In genomic region chr1:78658901-78659300, GRCh38 we compare ENCODE assay signal across 19 cellular contexts. TPM values are rescaled to one million over a fixed set of nuclear protein-coding genes. Genes with fewer than 3 reads are reported as not detected.
DNase-seq lines count a peak whose midpoint lies in the region; ATAC-seq and TF ChIP-seq lines count a peak whose summit lies in the region.
"Had no signal": no experiment of that assay in that cellular context is flagged by ENCODE, and none has a peak within 500 bp of the region (broad histone marks: within the 10 kb centered on the region; RNA-seq: fewer than 3 reads in every experiment).

No MANE protein-coding gene starts in this region.

- TF ChIP-seq CTCF in activated CD8-positive, alpha-beta T cell treated with anti-CD3 and anti-CD28 coated beads for 36 hours (IDR thresholded peaks at IDR 0.05): no peak
- no peak for TF ChIP-seq CTCF in fibroblast of mammary gland (conservative IDR thresholded peaks at IDR 0.05; ENCODE audit: control insufficient read depth, insufficient read depth, low read depth, low read length)

- no peak for DNase-seq in activated CD8-positive, alpha-beta T cell treated with anti-CD3 and anti-CD28 coated beads, Interleukin-2, amount 10 ng/mL, durations not matched to agents 7 days and 5 days
- DNase-seq in activated CD8-positive, alpha-beta T cell treated with anti-CD3 and anti-CD28 coated beads for 36 hours: no peak
- no peak for DNase-seq in CD4-positive, alpha-beta memory T cell
- DNase-seq in T-cell: no peak
- DNase-seq in fibroblast of mammary gland (ENCODE audit: low read depth): peak; percentile 3
- DNase-seq in EL: no peak
- DNase-seq: Kasumi-1, MM.1S, NCI-H1092, NCI-H146, NCI-H2029 treated with DMSO at 0.1 percent for 48 hours, NCI-H510A, NCI-H748 treated with DMSO at 0.1 percent for 48 hours, RPMI8226, SHP77 treated with DMSO at 0.1 percent for 48 hours, SK-N-SH had no signal

- H3K4me3 Mint-ChIP-seq in activated CD8-positive, alpha-beta T cell treated with anti-CD3 and anti-CD28 coated beads, Interleukin-2, amount 10 ng/mL, durations not matched to agents 7 days and 5 days: no peak overlapping the region
- H3K4me3 Mint-ChIP-seq in activated CD8-positive, alpha-beta T cell treated with anti-CD3 and anti-CD28 coated beads for 36 hours: no peak overlapping the region
- H3K4me3 Mint-ChIP-seq in CD4-positive, alpha-beta memory T cell: no peak overlapping the region
- no peak overlapping the region for H3K4me3 Mint-ChIP-seq in T-cell

- peaks cover 16% of the 10 kb centered on the region for H3K4me1 ChIP-seq in CD4-positive, alpha-beta memory T cell (ENCODE audit: insufficient read depth, low read length)
- H3K4me1 ChIP-seq: A549 had no signal

- CTCF ChIA-PET in activated CD8-positive, alpha-beta T cell treated with anti-CD3 and anti-CD28 coated beads, Interleukin-2, amount 10 ng/mL, durations not matched to agents 7 days and 5 days (lab: Charles Lee): interaction anchor here (1.0 to 1.5 kb wide), 2 partner anchors 17 to 39 kb away, joined by 4 to 5 read pairs; partner anchors contain the start of gene IFI44L
- CTCF ChIA-PET in activated CD8-positive, alpha-beta T cell treated with anti-CD3 and anti-CD28 coated beads for 36 hours (lab: Charles Lee): no interaction called here
- CTCF ChIA-PET in CD4-positive, alpha-beta memory T cell (lab: Charles Lee; ENCODE audit: partially characterized antibody): interaction anchor here (1.1 to 1.3 kb wide), 2 partner anchors 18 to 41 kb away, joined by 3 to 4 read pairs; no protein-coding TSS in a partner anchor
- CTCF ChIA-PET in T-cell (lab: Charles Lee): no interaction called here

- no peaks in the 10 kb centered on the region for H3K9me3 Mint-ChIP-seq in activated CD8-positive, alpha-beta T cell treated with anti-CD3 and anti-CD28 coated beads, Interleukin-2, amount 10 ng/mL, durations not matched to agents 7 days and 5 days (ENCODE audit: insufficient read depth)
- no peaks in the 10 kb centered on the region for H3K9me3 Mint-ChIP-seq in activated CD8-positive, alpha-beta T cell treated with anti-CD3 and anti-CD28 coated beads for 36 hours
- H3K9me3 Mint-ChIP-seq in CD4-positive, alpha-beta memory T cell: no peaks in the 10 kb centered on the region
- H3K9me3 Mint-ChIP-seq in T-cell: no peaks in the 10 kb centered on the region

- POLR2A ChIA-PET in activated CD8-positive, alpha-beta T cell treated with anti-CD3 and anti-CD28 coated beads, Interleukin-2, amount 10 ng/mL, durations not matched to agents 7 days and 5 days (lab: Charles Lee): no interaction called here
- POLR2A ChIA-PET in activated CD8-positive, alpha-beta T cell treated with anti-CD3 and anti-CD28 coated beads for 36 hours (lab: Charles Lee): interaction anchor here (0.9 kb wide), 1 partner anchor 9 kb away, joined by 3 read pairs; no protein-coding TSS in a partner anchor
- POLR2A ChIA-PET in CD4-positive, alpha-beta memory T cell (lab: Charles Lee; ENCODE audit: partially characterized antibody): no interaction called here
- POLR2A ChIA-PET in T-cell (lab: Charles Lee): interaction anchor here in 1 of 2 donors (0.6 kb wide), 2 partner anchors 37 to 58 kb away, joined by 3 read pairs; no protein-coding TSS in a partner anchor

- H3K27ac ChIP-seq in CD4-positive, alpha-beta memory T cell (ENCODE audit: low read depth, low read length): no peak overlapping the region
- H3K27ac ChIP-seq: A549 had no signal

- H3K36me3 ChIP-seq in CD4-positive, alpha-beta memory T cell (ENCODE audit: insufficient read depth, low read length): peaks cover 50% of the 10 kb centered on the region

- no peaks in the 10 kb centered on the region for H3K27me3 ChIP-seq in CD4-positive, alpha-beta memory T cell (ENCODE audit: insufficient read depth, low read length)

- peaks cover 49% of the 10 kb centered on the region for H3K4me1 Mint-ChIP-seq in activated CD8-positive, alpha-beta T cell treated with anti-CD3 and anti-CD28 coated beads, Interleukin-2, amount 10 ng/mL, durations not matched to agents 7 days and 5 days (ENCODE audit: low read depth)
- H3K4me1 Mint-ChIP-seq in activated CD8-positive, alpha-beta T cell treated with anti-CD3 and anti-CD28 coated beads for 36 hours (ENCODE audit: low read depth): peaks cover 5% of the 10 kb centered on the region
- H3K4me1 Mint-ChIP-seq in CD4-positive, alpha-beta memory T cell: peaks cover 12 to 33% (median 17%) of the 10 kb centered on the region in 4 donors
- H3K4me1 Mint-ChIP-seq in T-cell: peaks cover 23 to 61% (median 28%) of the 10 kb centered on the region in 3 donors

- H3K27me3 Mint-ChIP-seq in activated CD8-positive, alpha-beta T cell treated with anti-CD3 and anti-CD28 coated beads, Interleukin-2, amount 10 ng/mL, durations not matched to agents 7 days and 5 days (ENCODE audit: low read depth): no peaks in the 10 kb centered on the region
- no peaks in the 10 kb centered on the region for H3K27me3 Mint-ChIP-seq in activated CD8-positive, alpha-beta T cell treated with anti-CD3 and anti-CD28 coated beads for 36 hours
- H3K27me3 Mint-ChIP-seq in CD4-positive, alpha-beta memory T cell: no peaks in the 10 kb centered on the region
- H3K27me3 Mint-ChIP-seq in T-cell: no peaks in the 10 kb centered on the region

- no peaks in the 10 kb centered on the region for H3K9me3 ChIP-seq in CD4-positive, alpha-beta memory T cell (ENCODE audit: control insufficient read depth in 1 of 2, low read length in 2 of 2)
- H3K9me3 ChIP-seq: A549, SK-N-SH had no signal

- H3K36me3 Mint-ChIP-seq in activated CD8-positive, alpha-beta T cell treated with anti-CD3 and anti-CD28 coated beads, Interleukin-2, amount 10 ng/mL, durations not matched to agents 7 days and 5 days (ENCODE audit: low read depth): peaks cover 79% of the 10 kb centered on the region
- peaks cover 13% of the 10 kb centered on the region for H3K36me3 Mint-ChIP-seq in activated CD8-positive, alpha-beta T cell treated with anti-CD3 and anti-CD28 coated beads for 36 hours (ENCODE audit: low read depth)
- peaks cover 69% of the 10 kb centered on the region in 2 donors for H3K36me3 Mint-ChIP-seq in CD4-positive, alpha-beta memory T cell
- H3K36me3 Mint-ChIP-seq in T-cell: peaks cover 74% of the 10 kb centered on the region

- intact Hi-C loops in activated CD8-positive, alpha-beta T cell treated with anti-CD3 and anti-CD28 coated beads for 36 hours (cut with micrococcal nuclease): no loop called here
- intact Hi-C loops in CD4-positive, alpha-beta memory T cell (cut with micrococcal nuclease): no loop called here

- H3K27ac Mint-ChIP-seq in activated CD8-positive, alpha-beta T cell treated with anti-CD3 and anti-CD28 coated beads, Interleukin-2, amount 10 ng/mL, durations not matched to agents 7 days and 5 days: peak overlapping the region; percentile 41
- H3K27ac Mint-ChIP-seq in activated CD8-positive, alpha-beta T cell treated with anti-CD3 and anti-CD28 coated beads for 36 hours: no peak overlapping the region
- H3K27ac Mint-ChIP-seq in CD4-positive, alpha-beta memory T cell: peak overlapping the region in 5 of 7 donors; percentile 17 to 84 (median 76)
- peak overlapping the region; percentile 18 to 70 for H3K27ac Mint-ChIP-seq in T-cell

- H3K4me3 ChIP-seq in CD4-positive, alpha-beta memory T cell (ENCODE audit: low read length in 2 of 2): no peak overlapping the region
- H3K4me3 ChIP-seq in fibroblast of mammary gland (ENCODE audit: control insufficient read depth, low read depth, low read length): no peak overlapping the region
- H3K4me3 ChIP-seq: A549 had no signal

- no peak for ATAC-seq in activated CD8-positive, alpha-beta T cell treated with anti-CD3 and anti-CD28 coated beads, Interleukin-2, amount 10 ng/mL, durations not matched to agents 7 days and 5 days
- ATAC-seq in activated CD8-positive, alpha-beta T cell treated with anti-CD3 and anti-CD28 coated beads for 36 hours: no peak
- ATAC-seq in T-cell (replicated peaks in 1 of 4): no peak
- no peak for ATAC-seq in HG02970 (IDR thresholded peaks at IDR 0.05; ENCODE audit: low FRiP score, unreplicated experiment)
- ATAC-seq in HG03460 (IDR thresholded peaks at IDR 0.05; ENCODE audit: unreplicated experiment): no peak
- ATAC-seq: A549 had no signal

RNA-seq across cellular contexts. Expression of gene IFI44, which starts 9.3 kb away (rescaled TPM):
- 100 to 1,000 TPM; 158 to 165 TPM for total RNA-seq in activated CD8-positive, alpha-beta T cell treated with anti-CD3 and anti-CD28 coated beads, Interleukin-2, amount 10 ng/mL, durations not matched to agents 7 days and 5 days
- total RNA-seq in activated CD8-positive, alpha-beta T cell treated with anti-CD3 and anti-CD28 coated beads for 36 hours: 10 to 100 TPM; 37.2 to 38.4 TPM
- 10 to 100 TPM; 45.6 to 49.4 TPM for total RNA-seq in CD4-positive, alpha-beta memory T cell
- polyA plus RNA-seq in CD4-positive, alpha-beta memory T cell: 10 to 100 TPM; 20.2 to 43.6 TPM
- 10 to 100 TPM; 27.0 to 54.2 (median 38.1) TPM for total RNA-seq in T-cell

RNA-seq across cellular contexts. Expression of gene IFI44L, which starts 38.7 kb away (rescaled TPM):
- total RNA-seq in activated CD8-positive, alpha-beta T cell treated with anti-CD3 and anti-CD28 coated beads, Interleukin-2, amount 10 ng/mL, durations not matched to agents 7 days and 5 days: 100 to 1,000 TPM; 181 to 191 TPM
- total RNA-seq in activated CD8-positive, alpha-beta T cell treated with anti-CD3 and anti-CD28 coated beads for 36 hours: 10 to 100 TPM; 22.4 to 22.5 TPM
- 1 to 10 TPM; 4.5 to 5.3 TPM for total RNA-seq in CD4-positive, alpha-beta memory T cell
- polyA plus RNA-seq in CD4-positive, alpha-beta memory T cell: 10 to 100 TPM; 12.4 to 13.6 TPM
- total RNA-seq in T-cell: 10 to 100 TPM in 2 of 5 donors, 1 to 10 TPM in 3; 4.5 to 30.4 (median 6.6) TPM

Comparison
In these comparisons a context has a peak if more than half of its experiments do, and no peak if none do; other contexts are left out.
1. RNA of gene IFI44L, which starts 38.7 kb away (total RNA-seq): 181 to 191 TPM in activated CD8-positive, alpha-beta T cell treated with anti-CD3 and anti-CD28 coated beads, Interleukin-2, amount 10 ng/mL, durations not matched to agents 7 days and 5 days; 22.4 to 22.5 TPM in activated CD8-positive, alpha-beta T cell treated with anti-CD3 and anti-CD28 coated beads for 36 hours, 4.5 to 30.4 TPM in T-cell and 4.5 to 5.3 TPM in CD4-positive, alpha-beta memory T cell; every median in the first group is over 4 times any median in the second.
2. CTCF ChIA-PET loops: an anchor here in activated CD8-positive, alpha-beta T cell treated with anti-CD3 and anti-CD28 coated beads, Interleukin-2, amount 10 ng/mL, durations not matched to agents 7 days and 5 days (1.0 to 1.5 kb wide) and CD4-positive, alpha-beta memory T cell (1.1 to 1.3 kb wide); none called in activated CD8-positive, alpha-beta T cell treated with anti-CD3 and anti-CD28 coated beads for 36 hours and T-cell.